ENCODE assay signal across 31 cellular contexts in the genomic region with DNA sequence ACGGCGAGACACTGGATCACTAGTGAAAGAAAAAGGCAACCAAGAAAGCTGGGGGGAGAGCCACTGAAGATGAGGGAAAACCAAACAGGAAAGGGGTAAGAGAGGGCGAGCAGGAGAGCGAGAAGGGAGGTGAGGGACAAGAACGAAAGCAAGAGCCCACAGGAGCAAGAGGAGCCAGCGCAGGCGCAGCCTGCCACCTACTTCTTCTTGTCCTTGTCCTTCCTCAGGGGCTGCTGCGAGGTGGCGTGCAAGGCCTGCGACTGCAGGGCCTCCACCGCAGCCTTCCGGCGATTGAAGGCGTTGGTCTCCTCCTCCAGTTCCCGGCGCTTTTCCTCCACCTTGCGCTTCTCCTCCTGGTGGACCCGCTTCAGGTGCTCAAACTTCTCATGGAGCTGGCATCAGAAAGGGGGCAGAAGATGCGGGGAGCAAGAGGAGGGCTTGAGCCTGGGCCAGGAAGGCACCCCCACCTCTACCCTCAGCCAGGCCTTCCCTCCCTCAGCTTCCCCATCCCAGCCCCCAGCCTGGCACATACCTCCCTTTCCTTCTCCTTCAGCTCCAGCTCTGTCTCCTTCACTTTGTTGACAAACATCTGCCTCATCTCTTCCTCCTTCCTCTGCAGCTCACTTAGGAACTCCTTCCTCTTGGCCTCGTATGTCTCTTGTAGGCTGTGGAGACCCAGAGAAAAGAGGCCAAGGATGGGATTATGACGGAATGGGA. TPM values are rescaled to one million over a fixed set of nuclear protein-coding genes. Genes with fewer than 3 reads are reported as not detected.
A peak's percentile ranks its signal among the peaks of the same experiment; 100 is the strongest.
DNase-seq lines count a peak whose midpoint lies in the region; ATAC-seq and TF ChIP-seq lines count a peak whose summit lies in the region.
"Had no signal": no experiment of that assay in that cellular context is flagged by ENCODE, and none has a peak within 500 bp of the region (broad histone marks: within the 10 kb centered on the region; RNA-seq: fewer than 3 reads in every experiment).

No MANE protein-coding gene starts in this region.

- intact Hi-C loops in Right ventricle myocardium inferior (cut with DNase I) (no loop called here), left cardiac atrium (cut with DNase I) (no loop called here), vagina (cut with DNase I) (no loop called here), sigmoid colon (cut with DNase I) (no loop called here)

- H3K27ac Mint-ChIP-seq in activated CD4-positive, alpha-beta memory T cell treated with anti-CD3 and anti-CD28 coated beads, Interleukin-2, amount 10 ng/mL, durations not matched to agents 7 days and 5 days: no peak overlapping the region
- H3K27ac Mint-ChIP-seq: nephron, T-helper 17 cell had no signal

- H3K27ac ChIP-seq in vagina (no peak overlapping the region), sigmoid colon (no peak overlapping the region)
- H3K27ac ChIP-seq: gastroesophageal sphincter, hepatocyte, ovary, skin epidermis, suprapubic skin had no signal

- H3K27me3 ChIP-seq in vagina: no peaks in the 10 kb centered on the region
- no peaks in the 10 kb centered on the region for H3K27me3 ChIP-seq in sigmoid colon
- H3K27me3 ChIP-seq: gastroesophageal sphincter, hepatocyte, ovary, suprapubic skin had no signal

- ATAC-seq in Right ventricle myocardium inferior (no peak), left cardiac atrium (no peak), GM18861 (IDR thresholded peaks at IDR 0.05; ENCODE audit: unreplicated experiment) (no peak)
- ATAC-seq: HepG2, PC-3, T-helper 17 cell had no signal

- TF ChIP-seq POLR2A in vagina (IDR thresholded peaks at IDR 0.05): no peak
- no peak for TF ChIP-seq POLR2A in sigmoid colon (IDR thresholded peaks at IDR 0.05)

- TF ChIP-seq CTCF in vagina (IDR thresholded peaks at IDR 0.05) (no peak), sigmoid colon (IDR thresholded peaks at IDR 0.05) (no peak)

- H3K4me1 ChIP-seq in vagina (peaks cover 7% of the 10 kb centered on the region), sigmoid colon (no peaks in the 10 kb centered on the region)
- H3K4me1 ChIP-seq: HAP-1 had no signal

- H3K9me3 Mint-ChIP-seq in activated CD4-positive, alpha-beta memory T cell treated with anti-CD3 and anti-CD28 coated beads, Interleukin-2, amount 10 ng/mL, durations not matched to agents 7 days and 5 days: no peaks in the 10 kb centered on the region
- H3K9me3 Mint-ChIP-seq: nephron had no signal

- no peak overlapping the region for H3K4me3 Mint-ChIP-seq in activated CD4-positive, alpha-beta memory T cell treated with anti-CD3 and anti-CD28 coated beads, Interleukin-2, amount 10 ng/mL, durations not matched to agents 7 days and 5 days
- H3K4me3 Mint-ChIP-seq: nephron, T-helper 17 cell had no signal

- peak; percentile 59 for DNase-seq in Right ventricle myocardium inferior (ENCODE audit: missing footprints)
- no peak for DNase-seq in left cardiac atrium
- peak; percentile 12 for DNase-seq in activated CD4-positive, alpha-beta memory T cell treated with anti-CD3 and anti-CD28 coated beads, Interleukin-2, amount 10 ng/mL, durations not matched to agents 7 days and 5 days
- peak; percentile 64 for DNase-seq in mesenteric fat pad (ENCODE audit: low spot score)
- peak; percentile 62 to 82 for DNase-seq in vagina (ENCODE audit: extremely low spot score in 2 of 2)
- no peak for DNase-seq in sigmoid colon
- DNase-seq: activated CD4-positive, CD25-positive, alpha-beta regulatory T cell treated with anti-CD3 and anti-CD28 coated beads, Interleukin-2, amount 50 U/mL, for 72 hours; activated naive CD4-positive, alpha-beta T cell treated with Interleukin-2 at 50 U/mL for 16 hours; cerebellar nuclear complex; EL; Karpas-422; NCI-H1436 treated with DMSO at 0.1 percent for 48 hours; NCI-H2081 treated with DMSO at 0.1 percent for 48 hours; NCI-H226; NCI-H526 treated with DMSO at 0.1 percent for 48 hours; ovary; PC-3; SK-N-SH; stimulated activated naive CD4-positive, alpha-beta T cell; T-helper 17 cell had no signal

- H3K36me3 Mint-ChIP-seq in activated CD4-positive, alpha-beta memory T cell treated with anti-CD3 and anti-CD28 coated beads, Interleukin-2, amount 10 ng/mL, durations not matched to agents 7 days and 5 days (ENCODE audit: low read depth): peaks cover 7% of the 10 kb centered on the region

- no peak for TF ChIP-seq EP300 in sigmoid colon (IDR thresholded peaks at IDR 0.05)

- H3K9me3 ChIP-seq in vagina: no peaks in the 10 kb centered on the region
- no peaks in the 10 kb centered on the region for H3K9me3 ChIP-seq in sigmoid colon
- H3K9me3 ChIP-seq: gastroesophageal sphincter, HAP-1, ovary, SK-N-SH, suprapubic skin had no signal

- no peaks in the 10 kb centered on the region for H3K4me1 Mint-ChIP-seq in activated CD4-positive, alpha-beta memory T cell treated with anti-CD3 and anti-CD28 coated beads, Interleukin-2, amount 10 ng/mL, durations not matched to agents 7 days and 5 days
- H3K4me1 Mint-ChIP-seq: nephron, T-helper 17 cell had no signal

- WGBS in sigmoid colon, 2 donors: 94 to 96% methylated on average over 21 of the region's 21 CpGs

- POLR2A ChIA-PET in activated CD4-positive, alpha-beta memory T cell treated with anti-CD3 and anti-CD28 coated beads, Interleukin-2, amount 10 ng/mL, durations not matched to agents 7 days and 5 days (lab: Charles Lee): no interaction called here

- H3K4me3 ChIP-seq in vagina (no peak overlapping the region), sigmoid colon (no peak overlapping the region)
- H3K4me3 ChIP-seq: gastroesophageal sphincter, HAP-1, hepatocyte, ovary, skin epidermis, suprapubic skin had no signal

- H3K36me3 ChIP-seq in vagina: peaks cover 4 to 42% of the 10 kb centered on the region in 2 donors
- peaks cover 6 to 83% (median 32%) of the 10 kb centered on the region in 4 donors for H3K36me3 ChIP-seq in sigmoid colon

- CTCF ChIA-PET in activated CD4-positive, alpha-beta memory T cell treated with anti-CD3 and anti-CD28 coated beads, Interleukin-2, amount 10 ng/mL, durations not matched to agents 7 days and 5 days (lab: Charles Lee): interaction anchor here (1.2 kb wide), 1 partner anchor 11 kb away, joined by 3 read pairs; no protein-coding TSS in a partner anchor

- H3K27me3 Mint-ChIP-seq in activated CD4-positive, alpha-beta memory T cell treated with anti-CD3 and anti-CD28 coated beads, Interleukin-2, amount 10 ng/mL, durations not matched to agents 7 days and 5 days: no peaks in the 10 kb centered on the region
- H3K27me3 Mint-ChIP-seq: T-helper 17 cell had no signal

RNA-seq across cellular contexts. Expression of a gene that starts 13.5 kb away (rescaled TPM):
- total RNA-seq in Right ventricle myocardium inferior (0.16 TPM), left cardiac atrium (not detected), mesenteric fat pad (not detected), vagina (not detected), sigmoid colon (1 to 10 TPM in 1 of 4 donors, not detected in 3; 1.4 TPM)
- 1 to 10 TPM; 6.4 to 6.7 TPM for total RNA-seq in activated CD4-positive, alpha-beta memory T cell treated with anti-CD3 and anti-CD28 coated beads, Interleukin-2, amount 10 ng/mL, durations not matched to agents 7 days and 5 days
- 1 to 10 TPM; 1.8 to 5.3 (median 2.3) TPM for polyA plus RNA-seq in sigmoid colon
- total RNA-seq: gastroesophageal sphincter, HepG2, PC-3, suprapubic skin had no signal
- polyA plus RNA-seq: AG04450, BJ, HepG2 had no signal

RNA-seq across cellular contexts. Expression of a gene that starts 16.3 kb away (rescaled TPM):
- total RNA-seq in Right ventricle myocardium inferior: 28.5 TPM
- 10 to 100 TPM; 29.4 to 31.3 TPM for total RNA-seq in left cardiac atrium
- total RNA-seq in activated CD4-positive, alpha-beta memory T cell treated with anti-CD3 and anti-CD28 coated beads, Interleukin-2, amount 10 ng/mL, durations not matched to agents 7 days and 5 days: 10 to 100 TPM; 29.7 to 31.8 TPM
- 33.4 TPM for total RNA-seq in mesenteric fat pad
- 52.8 TPM for total RNA-seq in vagina
- total RNA-seq in sigmoid colon: 10 to 100 TPM; 21.4 to 36.0 (median 30.9) TPM
- polyA plus RNA-seq in sigmoid colon: 10 to 100 TPM; 19.2 to 38.0 (median 30.7) TPM

RNA-seq across cellular contexts. Expression of a gene that starts 23.4 kb away (rescaled TPM):
- total RNA-seq in Right ventricle myocardium inferior (10.2 TPM), left cardiac atrium (1 to 10 TPM; 6.4 to 8.0 TPM), mesenteric fat pad (5.2 TPM), vagina (20.6 TPM), sigmoid colon (10 to 100 TPM in 2 of 4 donors, 1 to 10 TPM in 2; 7.1 to 19.9 (median 12.9) TPM)
- 10 to 100 TPM; 16.2 to 19.3 TPM for total RNA-seq in activated CD4-positive, alpha-beta memory T cell treated with anti-CD3 and anti-CD28 coated beads, Interleukin-2, amount 10 ng/mL, durations not matched to agents 7 days and 5 days
- polyA plus RNA-seq in sigmoid colon: 1 to 10 TPM; 1.2 to 2.7 (median 1.8) TPM

RNA-seq across cellular contexts. Expression of a gene that starts 52.3 kb away (rescaled TPM):
- total RNA-seq in Right ventricle myocardium inferior: 0.27 TPM
- under 1 TPM in 1 of 2 donors, not detected in 1; 0.06 TPM for total RNA-seq in left cardiac atrium
- not detected for total RNA-seq in activated CD4-positive, alpha-beta memory T cell treated with anti-CD3 and anti-CD28 coated beads, Interleukin-2, amount 10 ng/mL, durations not matched to agents 7 days and 5 days
- total RNA-seq in mesenteric fat pad: not detected
- not detected for total RNA-seq in vagina
- under 1 TPM in 2 of 4 donors, not detected in 2; 0.16 to 0.36 TPM for total RNA-seq in sigmoid colon
- polyA plus RNA-seq in sigmoid colon: 10 to 100 TPM in 2 of 3 donors, 1 to 10 TPM in 1; 8.0 to 33.8 (median 26.4) TPM
- total RNA-seq: dermis microvascular lymphatic vessel endothelial cell, T-helper 17 cell had no signal
- polyA plus RNA-seq: AG04450, BJ had no signal

Comparison
In these comparisons a context has a peak if more than half of its experiments do, and no peak if none do; other contexts are left out.
1. DNase-seq: peak in Right ventricle myocardium inferior (single experiment), activated CD4-positive, alpha-beta memory T cell treated with anti-CD3 and anti-CD28 coated beads, Interleukin-2, amount 10 ng/mL, durations not matched to agents 7 days and 5 days (single experiment), mesenteric fat pad (single experiment) and vagina (2 of 2); none in left cardiac atrium (single experiment) and sigmoid colon (single experiment).